In genomic region chr12:119512772-119513497, GRCh38 we compare ENCODE assay signal across 14 cellular contexts.
DNase-seq lines count a peak whose midpoint lies in the region; ATAC-seq, FAIRE-seq and TF ChIP-seq lines count a peak whose summit lies in the region.
"Had no signal": no experiment of that assay in that cellular context is flagged by ENCODE, and none has a peak within 500 bp of the region (broad histone marks: within the 10 kb centered on the region; RNA-seq: fewer than 3 reads in every experiment).

No MANE protein-coding gene starts in this region.

- H3K9me3 Mint-ChIP-seq in activated CD8-positive, alpha-beta memory T cell treated with anti-CD3 and anti-CD28 coated beads, Interleukin-2, amount 10 ng/mL, durations not matched to agents 7 days and 5 days (ENCODE audit: low read depth), result no peaks in the 10 kb centered on the region
- H3K9me3 Mint-ChIP-seq: activated T-helper 1 cell treated with anti-CD3 and anti-CD28 coated beads, Interleukin-12 subunit alpha, Interleukin-12 subunit beta, Interleukin-2, Interleukin-4 antibody, amounts not matched to agents 30 ng/mL and 10 ng/mL and 1 ng/mL, durations not matched to agents 14 hours and 24 hours and 36 hours had no signal

- H3K27ac ChIP-seq in A549 (no peak overlapping the region), substantia nigra (ENCODE audit: low read depth, low read length, poor library complexity, severe bottlenecking) (no peak overlapping the region)

- POLR2A ChIA-PET in A549 (lab: Yijun Ruan, JAX), result no interaction called here

- H3K27me3 Mint-ChIP-seq in activated CD8-positive, alpha-beta memory T cell treated with anti-CD3 and anti-CD28 coated beads, Interleukin-2, amount 10 ng/mL, durations not matched to agents 7 days and 5 days, result no peaks in the 10 kb centered on the region

- H3K9me3 ChIP-seq in A549, result no peaks in the 10 kb centered on the region

- TF ChIP-seq POLR2A in A549 (IDR thresholded peaks at IDR 0.05; ENCODE audit: low read length), result no peak

- ATAC-seq in A549 (no peak; a peak in 1 of 6 replicates), GM19455 (IDR thresholded peaks at IDR 0.05; ENCODE audit: unreplicated experiment) (no peak)
- ATAC-seq in activated CD8-positive, alpha-beta memory T cell treated with anti-CD3 and anti-CD28 coated beads, Interleukin-2, amount 10 ng/mL, durations not matched to agents 7 days and 5 days, result no peak
- ATAC-seq: esophagus mucosa had no signal

- CTCF ChIA-PET in A549 (lab: Yijun Ruan, JAX), result no interaction called here
- CTCF ChIA-PET in activated CD8-positive, alpha-beta memory T cell treated with anti-CD3 and anti-CD28 coated beads, Interleukin-2, amount 10 ng/mL, durations not matched to agents 7 days and 5 days (lab: Charles Lee), result no interaction called here

- TF ChIP-seq EP300 in A549 (IDR thresholded peaks at IDR 0.05), result no peak

- H3K4me3 Mint-ChIP-seq in activated CD8-positive, alpha-beta memory T cell treated with anti-CD3 and anti-CD28 coated beads, Interleukin-2, amount 10 ng/mL, durations not matched to agents 7 days and 5 days, result no peak overlapping the region
- H3K4me3 Mint-ChIP-seq: activated T-helper 1 cell treated with anti-CD3 and anti-CD28 coated beads, Interleukin-12 subunit alpha, Interleukin-12 subunit beta, Interleukin-2, Interleukin-4 antibody, amounts not matched to agents 30 ng/mL and 10 ng/mL and 1 ng/mL, durations not matched to agents 14 hours and 24 hours and 36 hours had no signal

- H3K4me1 Mint-ChIP-seq in activated CD8-positive, alpha-beta memory T cell treated with anti-CD3 and anti-CD28 coated beads, Interleukin-2, amount 10 ng/mL, durations not matched to agents 7 days and 5 days, result no peaks in the 10 kb centered on the region

- no peaks in the 10 kb centered on the region for H3K36me3 Mint-ChIP-seq in activated CD8-positive, alpha-beta memory T cell treated with anti-CD3 and anti-CD28 coated beads, Interleukin-2, amount 10 ng/mL, durations not matched to agents 7 days and 5 days

- DNase-seq in A549 (ENCODE audit: low read depth in 1 of 2, low spot score in 1 of 2), result no peak
- DNase-seq in GM20000 (ENCODE audit: low spot score), result peak; percentile 16
- DNase-seq in RPMI8226, result peak; percentile 38
- DNase-seq in fibroblast of the aortic adventitia (ENCODE audit: low read depth), result peak; percentile 16
- no peak for DNase-seq in cortex of kidney (lab: John Stamatoyannopoulos, UW)
- DNase-seq in substantia nigra (lab: John Stamatoyannopoulos, UW), result no peak
- DNase-seq in activated CD8-positive, alpha-beta memory T cell treated with anti-CD3 and anti-CD28 coated beads, Interleukin-2, amount 10 ng/mL, durations not matched to agents 7 days and 5 days, result no peak
- DNase-seq: GF-D8, NCI-H2227 treated with DMSO at 0.1 percent for 48 hours, Right ventricle myocardium superior had no signal

- 3% methylated on average over 8 of the region's 8 CpGs for WGBS in A549 (ENCODE audit: missing lambda C conversion rate)

- no peaks in the 10 kb centered on the region for H3K4me1 ChIP-seq in A549

- H3K4me3 ChIP-seq in A549 (no peak overlapping the region), fibroblast of the aortic adventitia (ENCODE audit: low read depth, low read length) (no peak overlapping the region)

- FAIRE-seq in A549 (lab: Jason Lieb, UNC), result no peak
- FAIRE-seq: bronchial epithelial cell had no signal

- H3K4me2 ChIP-seq in A549, result no peak overlapping the region

- TF ChIP-seq RAD21 in A549 (conservative IDR thresholded peaks at IDR 0.05 in 1 of 2, IDR thresholded peaks at IDR 0.05 in 1 of 2), result no peak

- TF ChIP-seq CTCF in A549 (IDR thresholded peaks at IDR 0.05), result no peak
- TF ChIP-seq CTCF in GM20000 (IDR thresholded peaks at IDR 0.05; ENCODE audit: extremely low read depth, missing control alignments), result no peak
- TF ChIP-seq CTCF in fibroblast of the aortic adventitia (IDR thresholded peaks at IDR 0.05; ENCODE audit: insufficient read depth, low read length), result no peak

- no peak overlapping the region for H3K27ac Mint-ChIP-seq in activated CD8-positive, alpha-beta memory T cell treated with anti-CD3 and anti-CD28 coated beads, Interleukin-2, amount 10 ng/mL, durations not matched to agents 7 days and 5 days
- H3K27ac Mint-ChIP-seq: activated T-helper 1 cell treated with anti-CD3 and anti-CD28 coated beads, Interleukin-12 subunit alpha, Interleukin-12 subunit beta, Interleukin-2, Interleukin-4 antibody, amounts not matched to agents 30 ng/mL and 10 ng/mL and 1 ng/mL, durations not matched to agents 14 hours and 24 hours and 36 hours had no signal

TF ChIP-seq in A549, 52 proteins besides CTCF, POLR2A, EP300 and RAD21:
- TF ChIP-seq EHMT2 (IDR thresholded peaks at IDR 0.05; ENCODE audit: low read depth) (peak; percentile 84), ELK1 (IDR thresholded peaks at IDR 0.05; ENCODE audit: low read depth, low read length) (no peak), REST (IDR thresholded peaks at IDR 0.05) (peak; percentile 96)

Comparison
In these comparisons a context has a peak if more than half of its experiments do, and no peak if none do; other contexts are left out.
1. DNase-seq: peak in GM20000 (single experiment), RPMI8226 (single experiment) and fibroblast of the aortic adventitia (single experiment); none in A549 (0 of 2), cortex of kidney (single experiment), substantia nigra (0 of 49) and activated CD8-positive, alpha-beta memory T cell treated with anti-CD3 and anti-CD28 coated beads, Interleukin-2, amount 10 ng/mL, durations not matched to agents 7 days and 5 days (single experiment).